Comparison of ENCODE assay signal across 1 cellular context in genomic region chr12:52335598-52336262, GRCh38.
TF ChIP-seq lines count a peak whose summit lies in the region.

No MANE protein-coding gene starts in this region.

TF ChIP-seq in SK-N-SH, 30 proteins besides CTCF, POLR2A, EP300 and RAD21 (continued from another document):
- TF ChIP-seq, protein P1, sequence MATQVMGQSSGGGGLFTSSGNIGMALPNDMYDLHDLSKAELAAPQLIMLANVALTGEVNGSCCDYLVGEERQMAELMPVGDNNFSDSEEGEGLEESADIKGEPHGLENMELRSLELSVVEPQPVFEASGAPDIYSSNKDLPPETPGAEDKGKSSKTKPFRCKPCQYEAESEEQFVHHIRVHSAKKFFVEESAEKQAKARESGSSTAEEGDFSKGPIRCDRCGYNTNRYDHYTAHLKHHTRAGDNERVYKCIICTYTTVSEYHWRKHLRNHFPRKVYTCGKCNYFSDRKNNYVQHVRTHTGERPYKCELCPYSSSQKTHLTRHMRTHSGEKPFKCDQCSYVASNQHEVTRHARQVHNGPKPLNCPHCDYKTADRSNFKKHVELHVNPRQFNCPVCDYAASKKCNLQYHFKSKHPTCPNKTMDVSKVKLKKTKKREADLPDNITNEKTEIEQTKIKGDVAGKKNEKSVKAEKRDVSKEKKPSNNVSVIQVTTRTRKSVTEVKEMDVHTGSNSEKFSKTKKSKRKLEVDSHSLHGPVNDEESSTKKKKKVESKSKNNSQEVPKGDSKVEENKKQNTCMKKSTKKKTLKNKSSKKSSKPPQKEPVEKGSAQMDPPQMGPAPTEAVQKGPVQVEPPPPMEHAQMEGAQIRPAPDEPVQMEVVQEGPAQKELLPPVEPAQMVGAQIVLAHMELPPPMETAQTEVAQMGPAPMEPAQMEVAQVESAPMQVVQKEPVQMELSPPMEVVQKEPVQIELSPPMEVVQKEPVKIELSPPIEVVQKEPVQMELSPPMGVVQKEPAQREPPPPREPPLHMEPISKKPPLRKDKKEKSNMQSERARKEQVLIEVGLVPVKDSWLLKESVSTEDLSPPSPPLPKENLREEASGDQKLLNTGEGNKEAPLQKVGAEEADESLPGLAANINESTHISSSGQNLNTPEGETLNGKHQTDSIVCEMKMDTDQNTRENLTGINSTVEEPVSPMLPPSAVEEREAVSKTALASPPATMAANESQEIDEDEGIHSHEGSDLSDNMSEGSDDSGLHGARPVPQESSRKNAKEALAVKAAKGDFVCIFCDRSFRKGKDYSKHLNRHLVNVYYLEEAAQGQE (IDR thresholded peaks at IDR 0.05; ENCODE audit: low read depth, low read length): no peak
- TF ChIP-seq TCF12 (IDR thresholded peaks at IDR 0.05) (no peak), RFX5 (IDR thresholded peaks at IDR 0.05; ENCODE audit: low read length) (no peak), IRF3 (IDR thresholded peaks at IDR 0.05; ENCODE audit: low read depth, low read length) (no peak), SMC3 (IDR thresholded peaks at IDR 0.05; ENCODE audit: low read depth, low read length) (no peak), NRF1 (IDR thresholded peaks at IDR 0.05; ENCODE audit: low read depth, low read length) (no peak), FOXM1 (IDR thresholded peaks at IDR 0.05; ENCODE audit: low read depth) (no peak), SIN3A (IDR thresholded peaks at IDR 0.05; ENCODE audit: borderline replicate concordance, low read depth, low read length) (no peak), ELF1 (IDR thresholded peaks at IDR 0.05) (no peak), USF1 (IDR thresholded peaks at IDR 0.05; ENCODE audit: borderline replicate concordance, low read depth) (no peak), EZH2phosphoT487 (IDR thresholded peaks at IDR 0.05; ENCODE audit: borderline replicate concordance, low read depth) (no peak), TAF1 (IDR thresholded peaks at IDR 0.05; ENCODE audit: borderline replicate concordance, low read depth, low read length) (no peak), GATA2 (CRISPR knock-in tag; IDR thresholded peaks at IDR 0.05) (peak; percentile 71), CHD2 (IDR thresholded peaks at IDR 0.05; ENCODE audit: low read length, partially characterized antibody) (peak; percentile 43), RXRA (IDR thresholded peaks at IDR 0.05; ENCODE audit: borderline replicate concordance, low read depth) (no peak), FOSL2 (IDR thresholded peaks at IDR 0.05; ENCODE audit: borderline replicate concordance, low read depth) (no peak), POLR2AphosphoS5 (IDR thresholded peaks at IDR 0.05; ENCODE audit: low read depth, low read length) (no peak)
- TF ChIP-seq, protein P2, sequence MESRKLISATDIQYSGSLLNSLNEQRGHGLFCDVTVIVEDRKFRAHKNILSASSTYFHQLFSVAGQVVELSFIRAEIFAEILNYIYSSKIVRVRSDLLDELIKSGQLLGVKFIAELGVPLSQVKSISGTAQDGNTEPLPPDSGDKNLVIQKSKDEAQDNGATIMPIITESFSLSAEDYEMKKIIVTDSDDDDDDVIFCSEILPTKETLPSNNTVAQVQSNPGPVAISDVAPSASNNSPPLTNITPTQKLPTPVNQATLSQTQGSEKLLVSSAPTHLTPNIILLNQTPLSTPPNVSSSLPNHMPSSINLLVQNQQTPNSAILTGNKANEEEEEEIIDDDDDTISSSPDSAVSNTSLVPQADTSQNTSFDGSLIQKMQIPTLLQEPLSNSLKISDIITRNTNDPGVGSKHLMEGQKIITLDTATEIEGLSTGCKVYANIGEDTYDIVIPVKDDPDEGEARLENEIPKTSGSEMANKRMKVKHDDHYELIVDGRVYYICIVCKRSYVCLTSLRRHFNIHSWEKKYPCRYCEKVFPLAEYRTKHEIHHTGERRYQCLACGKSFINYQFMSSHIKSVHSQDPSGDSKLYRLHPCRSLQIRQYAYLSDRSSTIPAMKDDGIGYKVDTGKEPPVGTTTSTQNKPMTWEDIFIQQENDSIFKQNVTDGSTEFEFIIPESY (IDR thresholded peaks at IDR 0.05; ENCODE audit: borderline replicate concordance, low read depth): no peak
- TF ChIP-seq, protein P3, sequence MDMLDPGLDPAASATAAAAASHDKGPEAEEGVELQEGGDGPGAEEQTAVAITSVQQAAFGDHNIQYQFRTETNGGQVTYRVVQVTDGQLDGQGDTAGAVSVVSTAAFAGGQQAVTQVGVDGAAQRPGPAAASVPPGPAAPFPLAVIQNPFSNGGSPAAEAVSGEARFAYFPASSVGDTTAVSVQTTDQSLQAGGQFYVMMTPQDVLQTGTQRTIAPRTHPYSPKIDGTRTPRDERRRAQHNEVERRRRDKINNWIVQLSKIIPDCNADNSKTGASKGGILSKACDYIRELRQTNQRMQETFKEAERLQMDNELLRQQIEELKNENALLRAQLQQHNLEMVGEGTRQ (IDR thresholded peaks at IDR 0.05; ENCODE audit: borderline replicate concordance, low read depth, low read length): no peak
